ENCODE assay signal across 8 cellular contexts in genomic region chr1:5992034-5992813, GRCh38. TPM values are rescaled to one million over a fixed set of nuclear protein-coding genes. Genes with fewer than 3 reads are reported as not detected.
DNase-seq lines count a peak whose midpoint lies in the region; ATAC-seq, FAIRE-seq and TF ChIP-seq lines count a peak whose summit lies in the region.

Gene NPHP4 (minus strand): TSS chr1:5992425. CDS start chr1:5986289, 6,136 bp downstream.

- peak; percentile 95 for ATAC-seq in GM18870 (IDR thresholded peaks at IDR 0.05; ENCODE audit: unreplicated experiment)
- peak; percentile 90 for ATAC-seq in HG03135 (IDR thresholded peaks at IDR 0.05; ENCODE audit: unreplicated experiment)

- in situ Hi-C loops in ACHN (cut with HindIII; ENCODE audit: low pct_ligation_motif_present, low pct_unique_long_range_greater_than_20kb, low sequenced_read_pairs), result no loop called here

- TF ChIP-seq CTCF in WI38 (IDR thresholded peaks at IDR 0.05; ENCODE audit: low read depth, low read length) (no peak), bronchial epithelial cell (IDR thresholded peaks at IDR 0.05; ENCODE audit: insufficient read depth, low read length, severe bottlenecking) (peak; percentile 6)

- no peaks in the 10 kb centered on the region for H3K27me3 ChIP-seq in bronchial epithelial cell (ENCODE audit: control insufficient read depth, insufficient read depth, low read length)
- no peaks in the 10 kb centered on the region for H3K27me3 ChIP-seq in small intestine (ENCODE audit: control insufficient read depth in 2 of 2, insufficient read depth in 2 of 2, low read length in 2 of 2)

- FAIRE-seq in bronchial epithelial cell (lab: Jason Lieb, UNC), result peak; percentile 47
- peak; percentile 78 for FAIRE-seq in small intestine (lab: Jason Lieb, UNC)

- 0 to 1% (median 0%) methylated on average over 67 to 93 of the region's 93 CpGs for WGBS in small intestine, 3 donors

- no peaks in the 10 kb centered on the region for H3K9me3 ChIP-seq in small intestine (ENCODE audit: control insufficient read depth, low read depth)

- peak; percentile 98 for DNase-seq in ACHN
- DNase-seq in NCI-H2227 treated with DMSO at 0.1 percent for 48 hours (lab: John Stamatoyannopoulos, UW), result peak; percentile 99
- peak; percentile 97 for DNase-seq in bronchial epithelial cell (ENCODE audit: low read depth)
- DNase-seq in iPS-NIHi11 (ENCODE audit: low spot score), result peak; percentile 99
- DNase-seq in small intestine, result peak; percentile 99

- H3K4me1 ChIP-seq in small intestine (ENCODE audit: control insufficient read depth in 2 of 2, insufficient read depth in 1 of 2, low read depth in 1 of 2, low read length in 1 of 2), result peaks cover 0 to 4% of the 10 kb centered on the region in 2 donors

- H3K27ac ChIP-seq in small intestine (ENCODE audit: low read depth in 1 of 2, low read length in 1 of 2), result peak within 1 kb of the TSS; percentile 38 to 93

- H3K4me3 ChIP-seq in WI38 (ENCODE audit: low read depth, low read length), result peak within 1 kb of the TSS; percentile 77
- peak within 1 kb of the TSS; percentile 84 for H3K4me3 ChIP-seq in bronchial epithelial cell (ENCODE audit: low read depth, low read length)
- H3K4me3 ChIP-seq in small intestine (ENCODE audit: low read depth in 1 of 2, low read length in 2 of 2), result peak within 1 kb of the TSS; percentile 63 to 68

- H3K36me3 ChIP-seq in bronchial epithelial cell (ENCODE audit: control insufficient read depth, insufficient read depth, low read length), result no peaks in the 10 kb centered on the region
- H3K36me3 ChIP-seq in small intestine (ENCODE audit: control insufficient read depth in 2 of 2, insufficient read depth in 2 of 2, low read length in 2 of 2), result no peaks in the 10 kb centered on the region

RNA-seq across cellular contexts. Expression of gene NPHP4, which starts in this region (rescaled TPM):
- total RNA-seq in bronchial epithelial cell, result 3.2 and 6.8 TPM in 2 replicates
- polyA plus RNA-seq in small intestine, result 1 to 10 TPM; 1.4 to 4.0 (median 1.6) TPM

Comparison
In these comparisons a context has a peak if more than half of its experiments do, and no peak if none do; other contexts are left out.
1. Peak in every context shown above with its lines: DNase-seq, ATAC-seq, H3K4me3 ChIP-seq and H3K27ac ChIP-seq.